Comparison of ENCODE assay signal across 8 cellular contexts in the genomic region with DNA sequence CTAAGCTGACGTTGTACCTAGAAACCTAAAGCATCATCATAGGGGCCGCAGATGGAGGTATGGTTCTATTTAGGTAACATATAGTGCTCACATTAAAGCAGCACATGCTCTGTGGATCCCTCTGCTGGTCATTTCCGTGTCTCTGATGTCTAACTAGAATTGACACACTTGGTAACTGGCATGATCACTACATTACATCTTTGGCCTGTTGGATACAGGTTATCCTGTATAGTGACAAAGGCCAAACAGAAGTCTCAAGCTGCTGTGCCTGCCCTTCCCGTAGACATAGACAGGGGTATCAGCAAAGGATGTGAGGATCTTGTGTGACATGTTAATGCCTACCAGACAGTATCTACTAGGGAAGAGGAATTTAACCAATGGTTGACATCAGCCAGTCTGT. TPM values are rescaled to one million over a fixed set of nuclear protein-coding genes. Genes with fewer than 3 reads are reported as not detected.
DNase-seq lines count a peak whose midpoint lies in the region; ATAC-seq and TF ChIP-seq lines count a peak whose summit lies in the region.

No MANE protein-coding gene starts in this region.

- ATAC-seq in HG03066 (IDR thresholded peaks at IDR 0.05; ENCODE audit: low read depth, unreplicated experiment) (peak; percentile 60), RWPE2 (ENCODE audit: low read depth) (peak; percentile 77), HG03469 (IDR thresholded peaks at IDR 0.05; ENCODE audit: unreplicated experiment) (no peak)

- H3K4me3 ChIP-seq in RWPE2 (ENCODE audit: severe bottlenecking) (no peak overlapping the region), vagina (no peak overlapping the region)

- H3K36me3 ChIP-seq in RWPE2 (ENCODE audit: low read depth) (peaks cover 18% of the 10 kb centered on the region), vagina (peaks cover 0 to 14% of the 10 kb centered on the region in 2 donors)

- no peaks in the 10 kb centered on the region for H3K4me1 ChIP-seq in RWPE2 (ENCODE audit: insufficient read depth, poor library complexity, severe bottlenecking)
- H3K4me1 ChIP-seq in vagina = no peaks in the 10 kb centered on the region

- H3K27me3 ChIP-seq in RWPE2 (ENCODE audit: insufficient read depth, poor library complexity, severe bottlenecking) (no peaks in the 10 kb centered on the region), vagina (no peaks in the 10 kb centered on the region)

- no peak for TF ChIP-seq POLR2A in vagina (IDR thresholded peaks at IDR 0.05)

- intact Hi-C loops in vagina (cut with DNase I) = no loop called here

- TF ChIP-seq CTCF in RWPE2 (IDR thresholded peaks at IDR 0.05; ENCODE audit: poor library complexity, severe bottlenecking) (peak; percentile 70), vagina (IDR thresholded peaks at IDR 0.05) (peak; percentile 13 to 28 (median 17))

- peak; percentile 23 for DNase-seq in activated naive CD4-positive, alpha-beta T cell treated with Interleukin-2 at 50 U/mL for 16 hours
- no peak for DNase-seq in activated naive CD4-positive, alpha-beta T cell (lab: John Stamatoyannopoulos, UW)
- no peak for DNase-seq in RWPE2 (ENCODE audit: low spot score)
- DNase-seq in brain pericyte (ENCODE audit: low read depth, low spot score) = peak; percentile 6
- DNase-seq in kidney tubule cell (ENCODE audit: low spot score) = peak; percentile 48
- DNase-seq in vagina (ENCODE audit: extremely low spot score in 2 of 2) = no peak

- no peak overlapping the region for H3K27ac ChIP-seq in RWPE2 (ENCODE audit: poor library complexity, severe bottlenecking)
- no peak overlapping the region for H3K27ac ChIP-seq in vagina

- no peaks in the 10 kb centered on the region for H3K9me3 ChIP-seq in RWPE2 (ENCODE audit: severe bottlenecking)
- H3K9me3 ChIP-seq in vagina = no peaks in the 10 kb centered on the region

RNA-seq across cellular contexts. Expression of a gene that starts 51.2 kb away (rescaled TPM):
- 74.2 TPM for total RNA-seq in vagina

Comparison
In these comparisons a context has a peak if more than half of its experiments do, and no peak if none do; other contexts are left out.
1. DNase-seq: peak in activated naive CD4-positive, alpha-beta T cell treated with Interleukin-2 at 50 U/mL for 16 hours (single experiment), brain pericyte (single experiment) and kidney tubule cell (single experiment); none in activated naive CD4-positive, alpha-beta T cell (0 of 4), RWPE2 (single experiment) and vagina (0 of 2).